In the genomic region with DNA sequence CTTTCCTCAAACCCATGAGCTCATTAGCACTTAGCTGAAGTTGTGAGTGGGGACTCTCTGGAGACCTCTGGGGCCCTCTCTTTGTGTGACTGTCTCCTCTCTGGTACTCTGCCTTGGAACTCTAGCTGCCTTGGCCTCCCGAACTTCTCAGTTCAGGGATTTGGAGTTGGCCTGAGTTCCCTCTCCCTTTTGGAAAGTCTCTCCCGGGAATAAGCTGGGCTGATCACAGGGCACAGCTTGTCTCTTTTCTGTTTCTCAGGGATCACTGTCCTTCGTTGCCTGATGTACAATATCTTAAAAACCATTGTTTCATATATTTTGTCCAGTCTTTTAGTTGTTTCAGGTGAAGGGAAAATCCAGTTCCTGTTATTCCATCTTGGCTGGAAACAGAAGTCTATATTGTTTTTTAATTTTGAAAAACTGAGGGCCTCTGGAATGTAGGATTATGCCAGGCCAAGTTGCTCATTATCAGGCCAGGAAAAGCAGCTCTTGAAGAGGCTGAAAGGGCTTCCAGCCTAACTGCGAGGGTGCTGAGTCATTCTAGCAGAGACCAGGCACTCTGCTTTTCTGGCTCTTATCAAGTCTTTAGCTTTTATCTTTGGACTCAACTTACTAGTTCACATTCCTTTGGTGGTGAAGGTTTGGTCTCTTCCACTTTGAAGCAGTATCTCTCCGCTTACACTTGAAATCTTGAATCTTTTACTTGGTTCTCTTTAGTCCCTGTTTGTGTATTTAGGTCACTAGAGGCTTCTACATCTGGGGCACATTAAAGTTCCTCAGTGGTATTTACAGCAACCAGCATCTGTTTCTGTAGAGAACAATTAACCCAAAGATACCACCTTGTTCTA, we compare ENCODE assay signal across 6 cellular contexts. TPM values are rescaled to one million over a fixed set of nuclear protein-coding genes. Genes with fewer than 3 reads are reported as not detected.
DNase-seq lines count a peak whose midpoint lies in the region; ATAC-seq and TF ChIP-seq lines count a peak whose summit lies in the region.

No MANE protein-coding gene starts in this region.

- H3K9me3 ChIP-seq in T-helper 17 cell (ENCODE audit: control insufficient read depth, low read length, poor library complexity, severe bottlenecking) (no peaks in the 10 kb centered on the region), right lobe of liver (no peaks in the 10 kb centered on the region)

- H3K4me3 Mint-ChIP-seq in T-helper 17 cell: no peak overlapping the region

- peaks cover 0 to 13% (median 0%) of the 10 kb centered on the region in 4 donors for H3K4me1 ChIP-seq in right lobe of liver

- ATAC-seq in T-helper 17 cell (no peak), right lobe of liver (peak; percentile 75 to 97 (median 90)), GM21390 (IDR thresholded peaks at IDR 0.05; ENCODE audit: unreplicated experiment) (no peak), GM21529 (IDR thresholded peaks at IDR 0.05; ENCODE audit: unreplicated experiment) (no peak)

- no peaks in the 10 kb centered on the region for H3K27me3 ChIP-seq in right lobe of liver

- no peak for TF ChIP-seq CTCF in GM12865 (IDR thresholded peaks at IDR 0.05; ENCODE audit: insufficient read depth, low read depth, low read length, missing control alignments)
- TF ChIP-seq CTCF in right lobe of liver (IDR thresholded peaks at IDR 0.05): no peak

- H3K27me3 Mint-ChIP-seq in T-helper 17 cell: no peaks in the 10 kb centered on the region

- peaks cover 13% of the 10 kb centered on the region for H3K4me1 Mint-ChIP-seq in T-helper 17 cell

- peak overlapping the region; percentile 6 to 51 (median 44) for H3K27ac ChIP-seq in right lobe of liver

- no peaks in the 10 kb centered on the region for H3K36me3 Mint-ChIP-seq in T-helper 17 cell (ENCODE audit: low read depth)

- DNase-seq in GM12865 (ENCODE audit: low read depth) (peak; percentile 34), T-helper 17 cell (no peak), right lobe of liver (peak in 1 of 3 donors; percentile 55), cerebellar cortex (ENCODE audit: low spot score) (no peak)

- intact Hi-C loops in right lobe of liver (cut with DNase I): no loop called here

- TF ChIP-seq POLR2A in right lobe of liver (IDR thresholded peaks at IDR 0.05): no peak

- no peak overlapping the region for H3K4me3 ChIP-seq in GM12865 (ENCODE audit: low read depth, low read length)
- H3K4me3 ChIP-seq in right lobe of liver: no peak overlapping the region

- no peaks in the 10 kb centered on the region for H3K36me3 ChIP-seq in right lobe of liver

- whole genome bisulfite sequencing in right lobe of liver (ENCODE audit: insufficient coverage, low coverage, low lambda C conversion rate, missing lambda C conversion rate): 53% methylated on average over 5 of the region's 5 CpGs

- peak overlapping the region; percentile 67 for H3K27ac Mint-ChIP-seq in T-helper 17 cell

RNA-seq across cellular contexts. Expression of gene RGS3, which starts 8.4 kb away (rescaled TPM):
- total RNA-seq in T-helper 17 cell (10 to 100 TPM; 17.4 to 22.0 TPM), right lobe of liver (10 to 100 TPM; 19.0 to 60.3 (median 31.0) TPM)

RNA-seq across cellular contexts. Expression of gene C9orf43, which starts 44.6 kb away (rescaled TPM):
- total RNA-seq in T-helper 17 cell (under 1 TPM; 0.47 to 0.65 TPM), right lobe of liver (1 to 10 TPM in 1 of 6 experiments, under 1 TPM in 5; 0.40 to 1.0 (median 0.50) TPM)

RNA-seq across cellular contexts. Expression of gene POLE3, which starts 44.7 kb away (rescaled TPM):
- total RNA-seq in T-helper 17 cell: 10 to 100 TPM; 46.6 to 63.7 TPM
- total RNA-seq in right lobe of liver: 10 to 100 TPM; 13.8 to 24.5 (median 16.6) TPM

RNA-seq across cellular contexts. Expression of gene ALAD, which starts 54.1 kb away (rescaled TPM):
- total RNA-seq in T-helper 17 cell (10 to 100 TPM; 19.3 to 21.8 TPM), right lobe of liver (100 to 1,000 TPM in 2 of 6 experiments, 10 to 100 TPM in 4; 35.3 to 140 (median 73.6) TPM)

Comparison
In these comparisons a context has a peak if more than half of its experiments do, and no peak if none do; other contexts are left out.
1. ATAC-seq: peak in right lobe of liver (4 of 4); none in T-helper 17 cell (single experiment), GM21390 (single experiment) and GM21529 (single experiment).